In genomic region chr2:236367791-236368289, GRCh38 we compare ENCODE assay signal across 15 cellular contexts.
"Had no signal": no experiment of that assay in that cellular context is flagged by ENCODE, and none has a peak within 500 bp of the region (broad histone marks: within the 10 kb centered on the region; RNA-seq: fewer than 3 reads in every experiment).

No MANE protein-coding gene starts in this region.

- H3K4me3 Mint-ChIP-seq: stimulated activated naive CD8-positive, alpha-beta T cell treated with anti-CD3 and anti-CD28 coated beads, Interleukin-15, Interleukin-2, amounts not matched to agents 100 ng/mL and 50 ng/mL, for 24 hours had no signal

- H3K27ac ChIP-seq: brain microvascular endothelial cell, coronary artery, gastrocnemius medialis, transverse colon, uterus had no signal

- H3K9me3 ChIP-seq: gastrocnemius medialis, transverse colon, uterus had no signal

- H3K9me3 Mint-ChIP-seq: stimulated activated naive CD8-positive, alpha-beta T cell treated with anti-CD3 and anti-CD28 coated beads, Interleukin-15, Interleukin-2, amounts not matched to agents 100 ng/mL and 50 ng/mL, for 24 hours had no signal

- H3K36me3 ChIP-seq: brain microvascular endothelial cell, gastrocnemius medialis, transverse colon, uterus had no signal

- DNase-seq: activated CD4-positive, alpha-beta T cell treated with anti-CD3 and anti-CD28 coated beads, Interleukin-2, amount 50 U/mL, for 4 hours; activated naive CD4-positive, alpha-beta T cell; aorta; brain microvascular endothelial cell; central memory CD4-positive, alpha-beta T cell; gastrocnemius medialis; occipital lobe; retina; stimulated activated CD8-positive, alpha-beta memory T cell treated with anti-CD3 and anti-CD28 coated beads, Interleukin-4, amount 100 ng/mL, for 48 hours; transverse colon; uterus had no signal

- H3K4me1 ChIP-seq: uterus had no signal

- H3K27ac Mint-ChIP-seq: stimulated activated naive CD8-positive, alpha-beta T cell treated with anti-CD3 and anti-CD28 coated beads, Interleukin-15, Interleukin-2, amounts not matched to agents 100 ng/mL and 50 ng/mL, for 24 hours had no signal

- H3K27me3 ChIP-seq: brain microvascular endothelial cell, uterus had no signal

- ATAC-seq: activated CD4-positive, CD25-positive, alpha-beta regulatory T cell treated with anti-CD3 and anti-CD28 coated beads, Interleukin-2, amount 50 U/mL, for 24 hours; gastrocnemius medialis had no signal

- H3K4me3 ChIP-seq: coronary artery, gastrocnemius medialis, lung, transverse colon, uterus had no signal
